In genomic region chr3:49093853-49094767, GRCh38 we compare ENCODE assay signal across 8 cellular contexts. TPM values are rescaled to one million over a fixed set of nuclear protein-coding genes. Genes with fewer than 3 reads are reported as not detected.
DNase-seq lines count a peak whose midpoint lies in the region; ATAC-seq and TF ChIP-seq lines count a peak whose summit lies in the region.

QRICH1 (minus strand) TSS chr3:49094071; CDS start chr3:49077017, 17,054 bp downstream.

- H3K9me2 ChIP-seq in SK-N-SH = no peaks in the 10 kb centered on the region

- no peaks in the 10 kb centered on the region for H3K27me3 ChIP-seq in SK-N-SH (ENCODE audit: insufficient read depth)

- ATAC-seq in HG02588 (IDR thresholded peaks at IDR 0.05; ENCODE audit: unreplicated experiment) = peak; percentile 68

- WGBS in SK-N-SH (ENCODE audit: low lambda C conversion rate) = 1% methylated on average over 21 of the region's 65 CpGs

- H3F3A ChIP-seq in SK-N-SH (replicated peaks; ENCODE audit: insufficient read depth) = peaks cover 44% of the 10 kb centered on the region

- peaks cover 15 to 23% of the 10 kb centered on the region in 2 experiments; a peak in 3 of 4 replicates for H3K4me1 ChIP-seq in SK-N-SH (ENCODE audit: control insufficient read depth in 1 of 2, insufficient read depth in 2 of 2, low read depth in 1 of 2, low read length in 1 of 2)

- peak within 1 kb of the TSS; percentile 94 for H3K4me2 ChIP-seq in SK-N-SH

- POLR2A ChIA-PET in SK-N-SH (lab: Yijun Ruan, JAX) = interaction anchor here (0.8 to 3.6 kb wide), 24 partner anchors 8 to 763 kb away, joined by 3 to 31 read pairs (median 4); partner anchors contain the start of genes CCDC71, DALRD3, IMPDH2 and IP6K2

- no peak for TF ChIP-seq EP300 in SK-N-SH (IDR thresholded peaks at IDR 0.05; ENCODE audit: borderline replicate concordance in 1 of 2, low read depth in 1 of 2, low read length in 1 of 2)

- H2AFZ ChIP-seq in SK-N-SH (ENCODE audit: low read depth) = peak within 1 kb of the TSS; percentile 75

- CTCF ChIA-PET in SK-N-SH (lab: Yijun Ruan, JAX) = interaction anchor here (0.7 to 2.6 kb wide), 15 partner anchors 9 to 335 kb away, joined by 3 to 16 read pairs (median 4); partner anchors contain the start of genes GPX1, NDUFAF3, NICN1 and USP19

- DNase-seq in GM10266 (ENCODE audit: extremely low spot score) = peak; percentile 95
- peak; percentile 95 for DNase-seq in NCI-H1048 (lab: John Stamatoyannopoulos, UW)
- DNase-seq in SK-N-SH = peak; percentile 92
- DNase-seq in activated naive CD4-positive, alpha-beta T cell treated with anti-CD3 and anti-CD28 coated beads, Interleukin-2, amount 50 U/mL, for 16 hours = peak; percentile 95
- DNase-seq in germinal center (ENCODE audit: low spot score) = peak; percentile 91
- peak; percentile 95 for DNase-seq in occipital lobe (lab: John Stamatoyannopoulos, UW)

- peaks cover 44% of the 10 kb centered on the region for H3K79me2 ChIP-seq in SK-N-SH (ENCODE audit: insufficient read depth)

- peak within 1 kb of the TSS; percentile 76 to 98 for H3K4me3 ChIP-seq in SK-N-SH (ENCODE audit: low read depth in 2 of 2, low read length in 1 of 2)

- H3K36me3 ChIP-seq in SK-N-SH (replicated peaks in 1 of 2; ENCODE audit: control insufficient read depth in 1 of 2, insufficient read depth in 2 of 2, low read length in 1 of 2) = peaks cover 16 to 21% of the 10 kb centered on the region in 2 experiments

- TF ChIP-seq CTCF in GM10266 (IDR thresholded peaks at IDR 0.05; ENCODE audit: control insufficient read depth, insufficient read depth, low read depth, missing control alignments) (peak; percentile 63), SK-N-SH (IDR thresholded peaks at IDR 0.05) (peak; percentile 66)

- H4K20me1 ChIP-seq in SK-N-SH (ENCODE audit: insufficient read depth) = peaks cover 41% of the 10 kb centered on the region

- H3K9ac ChIP-seq in SK-N-SH = peak within 1 kb of the TSS; percentile 93

- no peaks in the 10 kb centered on the region for H3K9me3 ChIP-seq in SK-N-SH

- H3K27ac ChIP-seq in SK-N-SH (ENCODE audit: low read depth in 2 of 2, low read length in 1 of 2) (peak within 1 kb of the TSS; percentile 95 to 96), temporal lobe (ENCODE audit: low read depth, low read length) (peak within 1 kb of the TSS; percentile 96)

- peak; percentile 51 for TF ChIP-seq RAD21 in SK-N-SH (IDR thresholded peaks at IDR 0.05; ENCODE audit: low read length)

TF ChIP-seq in SK-N-SH, 30 proteins besides CTCF, POLR2A, EP300 and RAD21 (continues in another document):
- TF ChIP-seq SIN3A (IDR thresholded peaks at IDR 0.05; ENCODE audit: borderline replicate concordance, low read depth, low read length) (peak; percentile 98), USF2 (IDR thresholded peaks at IDR 0.05; ENCODE audit: borderline replicate concordance, low read depth, low read length) (no peak), IRF3 (IDR thresholded peaks at IDR 0.05; ENCODE audit: low read depth, low read length) (peak; percentile 59), REST (IDR thresholded peaks at IDR 0.05; ENCODE audit: low read depth, low read length) (no peak), RFX5 (IDR thresholded peaks at IDR 0.05; ENCODE audit: low read length) (no peak; the same call in 1 of the 2 replicates), MAX (IDR thresholded peaks at IDR 0.05; ENCODE audit: low read depth) (peak; percentile 97), RXRA (IDR thresholded peaks at IDR 0.05; ENCODE audit: borderline replicate concordance, low read depth) (no peak), MEF2A (IDR thresholded peaks at IDR 0.05; ENCODE audit: borderline replicate concordance, low read depth) (no peak), NRF1 (IDR thresholded peaks at IDR 0.05; ENCODE audit: low read depth, low read length) (no peak), FOSL2 (IDR thresholded peaks at IDR 0.05; ENCODE audit: borderline replicate concordance, low read depth) (no peak), ZBTB33 (IDR thresholded peaks at IDR 0.05; ENCODE audit: borderline replicate concordance, low read depth) (peak; percentile 100), CHD2 (IDR thresholded peaks at IDR 0.05; ENCODE audit: low read length, partially characterized antibody) (peak; percentile 100), TEAD4 (IDR thresholded peaks at IDR 0.05; ENCODE audit: borderline replicate concordance, insufficient read depth) (no peak), EZH2phosphoT487 (IDR thresholded peaks at IDR 0.05; ENCODE audit: borderline replicate concordance, low read depth) (no peak), NFIC (IDR thresholded peaks at IDR 0.05; ENCODE audit: borderline replicate concordance) (no peak), FOXJ3 (CRISPR knock-in tag; IDR thresholded peaks at IDR 0.05) (no peak), MXI1 (IDR thresholded peaks at IDR 0.05; ENCODE audit: low read depth, low read length) (peak; percentile 89), YY1 (IDR thresholded peaks at IDR 0.05; ENCODE audit: low read depth) (peak; percentile 92), POLR2AphosphoS5 (IDR thresholded peaks at IDR 0.05; ENCODE audit: low read depth, low read length) (peak; percentile 82), USF1 (IDR thresholded peaks at IDR 0.05; ENCODE audit: borderline replicate concordance, low read depth) (no peak), JUND (IDR thresholded peaks at IDR 0.05) (no peak; the same call in 1 of the 2 replicates)

RNA-seq across cellular contexts. Expression of gene QRICH1, which starts in this region (rescaled TPM):
- polyA plus RNA-seq in SK-N-SH (2012; rRNA removed) = 58.5 and 67.0 TPM in 2 replicates
- polyA plus RNA-seq in SK-N-SH (2012; cell fraction: cytosol; rRNA removed) = 27.7 and 33.7 TPM in 2 replicates
- 255 and 279 TPM in 2 replicates for polyA plus RNA-seq in SK-N-SH (2012; cell fraction: nucleus; rRNA removed)
- total RNA-seq in occipital lobe (113 TPM), temporal lobe (140 TPM)

Comparison
In these comparisons a context has a peak if more than half of its experiments do, and no peak if none do; other contexts are left out.
1. Peak in every context shown above with its lines: DNase-seq, ATAC-seq, H3K4me3 ChIP-seq and H3K27ac ChIP-seq.